Comparison of ENCODE assay signal across 11 cellular contexts in the genomic region with DNA sequence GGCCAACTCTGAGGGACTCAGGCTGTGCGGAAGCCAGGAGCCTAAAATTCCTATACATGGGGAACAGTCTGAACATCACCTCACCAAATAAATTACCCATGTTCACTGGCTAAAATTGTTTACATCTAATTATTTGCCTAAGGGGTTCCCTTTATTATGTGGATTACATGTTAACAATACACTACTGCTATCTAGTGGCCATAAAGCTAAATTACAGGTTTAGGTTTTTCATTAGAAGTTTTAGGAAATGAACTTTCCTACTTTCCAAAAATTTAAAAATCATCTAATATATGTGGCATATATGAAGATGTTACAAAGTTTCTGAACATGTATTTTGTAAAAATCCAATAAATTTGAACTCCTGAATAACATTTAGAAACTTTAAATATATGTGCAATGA. TPM values are rescaled to one million over a fixed set of nuclear protein-coding genes. Genes with fewer than 3 reads are reported as not detected.
DNase-seq lines count a peak whose midpoint lies in the region; ATAC-seq and TF ChIP-seq lines count a peak whose summit lies in the region.
"Had no signal": no experiment of that assay in that cellular context is flagged by ENCODE, and none has a peak within 500 bp of the region (broad histone marks: within the 10 kb centered on the region; RNA-seq: fewer than 3 reads in every experiment).

No MANE protein-coding gene starts in this region.

- H3K9me3 ChIP-seq in left ventricle myocardium inferior (replicated peaks) (peaks cover 18% of the 10 kb centered on the region), smooth muscle cell (replicated peaks; ENCODE audit: low read depth) (peaks cover 8% of the 10 kb centered on the region)
- H3K9me3 ChIP-seq: ascending aorta had no signal

- H3K9ac ChIP-seq in smooth muscle cell (ENCODE audit: low read depth): no peak overlapping the region

- H3K27me3 ChIP-seq in left ventricle myocardium inferior (ENCODE audit: low read depth) (no peaks in the 10 kb centered on the region), smooth muscle cell (ENCODE audit: low read depth) (no peaks in the 10 kb centered on the region)
- H3K27me3 ChIP-seq: ascending aorta, sigmoid colon had no signal

- H3K4me3 ChIP-seq in left ventricle myocardium inferior (no peak overlapping the region), smooth muscle cell (no peak overlapping the region)
- H3K4me3 ChIP-seq: ascending aorta, sigmoid colon had no signal

- H3K4me2 ChIP-seq in smooth muscle cell: no peak overlapping the region

- DNase-seq in left ventricle myocardium inferior (no peak), Right ventricle myocardium superior (no peak), MV-4-11 (lab: John Stamatoyannopoulos, UW) (peak; percentile 4), endothelial cell (ENCODE audit: low spot score) (no peak), smooth muscle cell (lab: John Stamatoyannopoulos, UW; ENCODE audit: unreplicated experiment) (no peak), inferior parietal cortex (ENCODE audit: extremely low spot score) (no peak), NCI-H2171 (lab: John Stamatoyannopoulos, UW) (no peak)
- DNase-seq: sigmoid colon, T-helper 2 cell had no signal

- H3F3A ChIP-seq in smooth muscle cell (ENCODE audit: low read depth): no peaks in the 10 kb centered on the region

- no peaks in the 10 kb centered on the region for H3K36me3 Mint-ChIP-seq in endothelial cell (ENCODE audit: low read depth, unreplicated experiment)

- H2AFZ ChIP-seq in smooth muscle cell (ENCODE audit: low read depth): no peak overlapping the region

- H3K4me3 Mint-ChIP-seq in endothelial cell (ENCODE audit: unreplicated experiment): no peak overlapping the region

- H3K4me1 ChIP-seq in left ventricle myocardium inferior (peaks cover under 1% of the 10 kb centered on the region), smooth muscle cell (ENCODE audit: low read depth) (no peaks in the 10 kb centered on the region)
- H3K4me1 ChIP-seq: sigmoid colon had no signal

- no peaks in the 10 kb centered on the region for H3K9me3 Mint-ChIP-seq in endothelial cell (ENCODE audit: unreplicated experiment)

- peaks cover 1% of the 10 kb centered on the region for H3K27me3 Mint-ChIP-seq in endothelial cell (ENCODE audit: unreplicated experiment)

- 95% methylated on average over 1 of the region's 1 CpG for WGBS in smooth muscle cell (ENCODE audit: low lambda C conversion rate)

- intact Hi-C loops in left ventricle myocardium inferior (cut with micrococcal nuclease) (no loop called here), Right ventricle myocardium superior (cut with DNase I) (no loop called here)

- no peak overlapping the region for H3K27ac ChIP-seq in left ventricle myocardium inferior (replicated peaks)
- no peak overlapping the region for H3K27ac ChIP-seq in smooth muscle cell (ENCODE audit: low read depth)
- H3K27ac ChIP-seq: ascending aorta, sigmoid colon had no signal

- no peaks in the 10 kb centered on the region for H3K79me2 ChIP-seq in smooth muscle cell (ENCODE audit: low read depth)

- H3K27ac Mint-ChIP-seq in endothelial cell (ENCODE audit: unreplicated experiment): no peak overlapping the region

- ATAC-seq in Right ventricle myocardium superior (ENCODE audit: poor library complexity) (no peak), GM19351 (IDR thresholded peaks at IDR 0.05; ENCODE audit: unreplicated experiment) (no peak)

- no peaks in the 10 kb centered on the region for H3K4me1 Mint-ChIP-seq in endothelial cell (ENCODE audit: unreplicated experiment)

- no peaks in the 10 kb centered on the region for H4K20me1 ChIP-seq in smooth muscle cell (ENCODE audit: low read depth)

- H3K36me3 ChIP-seq in left ventricle myocardium inferior: peaks cover 19% of the 10 kb centered on the region
- peaks cover 6% of the 10 kb centered on the region for H3K36me3 ChIP-seq in smooth muscle cell (ENCODE audit: low read depth)

- peak; percentile 19 for TF ChIP-seq CTCF in left ventricle myocardium inferior (IDR thresholded peaks at IDR 0.05; ENCODE audit: borderline replicate concordance)
- TF ChIP-seq CTCF in endothelial cell (IDR thresholded peaks at IDR 0.05; ENCODE audit: unreplicated experiment): peak; percentile 70
- peak; percentile 24 for TF ChIP-seq CTCF in smooth muscle cell (IDR thresholded peaks at IDR 0.05; ENCODE audit: borderline replicate concordance, insufficient read depth, poor library complexity, severe bottlenecking)

RNA-seq across cellular contexts. Expression of gene PLA2R1, which starts 40.3 kb away (rescaled TPM):
- total RNA-seq in left ventricle myocardium inferior (2.3 TPM), Right ventricle myocardium superior (3.0 TPM), endothelial cell (ENCODE audit: unreplicated experiment) (1.1 TPM), smooth muscle cell (7.3 and 10.1 TPM in 2 replicates)
- polyA plus RNA-seq in smooth muscle cell: 4.7 and 4.8 TPM in 2 replicates

Comparison
In these comparisons a context has a peak if more than half of its experiments do, and no peak if none do; other contexts are left out.
1. CTCF ChIP-seq: peak in every context shown above with its lines; median percentile 70 in endothelial cell; 24 in smooth muscle cell; 19 in left ventricle myocardium inferior.